Comparison of ENCODE assay signal across 16 cellular contexts in the genomic region with DNA sequence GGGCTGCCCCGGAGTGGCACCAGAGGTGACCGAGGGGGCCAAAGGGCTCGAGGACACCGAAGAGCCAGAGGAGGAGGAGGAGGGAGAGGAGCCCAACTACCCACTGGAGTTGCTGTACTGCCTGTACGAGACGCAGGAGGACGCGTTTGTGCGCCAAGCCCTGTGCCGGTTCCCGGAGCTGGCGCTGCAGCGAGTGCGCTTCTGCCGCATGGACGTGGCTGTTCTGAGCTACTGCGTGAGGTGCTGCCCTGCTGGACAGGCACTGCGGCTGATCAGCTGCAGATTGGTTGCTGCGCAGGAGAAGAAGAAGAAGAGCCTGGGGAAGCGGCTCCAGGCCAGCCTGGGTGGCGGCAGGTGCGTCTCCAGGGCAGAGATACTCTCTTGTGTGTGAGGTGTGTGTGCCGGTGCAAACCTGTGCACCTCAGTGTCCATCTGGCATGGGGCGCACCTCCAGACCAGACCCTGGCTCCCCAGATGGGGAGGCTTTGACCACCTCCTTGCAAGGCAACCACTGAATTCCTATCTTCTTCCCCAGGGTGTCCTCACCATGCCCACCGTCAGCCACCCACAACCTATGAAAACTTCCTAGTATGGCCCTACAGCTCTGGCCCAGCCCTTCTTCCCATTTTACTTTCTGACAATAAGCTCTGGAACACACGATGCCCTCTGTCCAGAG. TPM values are rescaled to one million over a fixed set of nuclear protein-coding genes. Genes with fewer than 3 reads are reported as not detected.
DNase-seq lines count a peak whose midpoint lies in the region; ATAC-seq and TF ChIP-seq lines count a peak whose summit lies in the region.
"Had no signal": no experiment of that assay in that cellular context is flagged by ENCODE, and none has a peak within 500 bp of the region (broad histone marks: within the 10 kb centered on the region; RNA-seq: fewer than 3 reads in every experiment).

No MANE protein-coding gene starts in this region.

- H3K4me1 ChIP-seq in breast epithelium (no peaks in the 10 kb centered on the region), muscle layer of duodenum (ENCODE audit: control insufficient read depth in 1 of 2, insufficient read depth in 2 of 2, low read length in 2 of 2) (peaks cover 0 to 30% of the 10 kb centered on the region in 2 donors), testis (peaks cover 12% of the 10 kb centered on the region)
- H3K4me1 ChIP-seq: BE2C had no signal

- DNase-seq in breast epithelium (ENCODE audit: low spot score in 2 of 2) (peak in 1 of 2 donors; percentile 28), MCF 10A (ENCODE audit: unreplicated experiment) (no peak), testis (peak; percentile 13), NCI-H748 (lab: John Stamatoyannopoulos, UW; ENCODE audit: unreplicated experiment) (no peak)
- DNase-seq in activated T-helper 2 cell treated with anti-CD3 and anti-CD28 coated beads, Interferon-gamma antibody, Interleukin-2, Interleukin-4, amounts not matched to agents 10 μg/mL and 5 μg/mL and 100 μg/mL, durations not matched to agents 14 hours and 24 hours and 36 hours (ENCODE audit: low spot score), result no peak
- DNase-seq: BE2C, foreskin melanocyte, islet precursor cell, NCI-H2029 treated with DMSO at 0.1 percent for 48 hours, NCI-H82, nucleus accumbens had no signal

- peak overlapping the region in 2 of 3 donors; percentile 33 to 59 for H3K4me3 ChIP-seq in breast epithelium
- peak overlapping the region; percentile 31 to 51 for H3K4me3 ChIP-seq in muscle layer of duodenum (ENCODE audit: low read depth in 1 of 2, low read length in 2 of 2)
- no peak overlapping the region for H3K4me3 ChIP-seq in testis
- H3K4me3 ChIP-seq: adrenal gland had no signal

- H3K4me1 Mint-ChIP-seq in MCF 10A (ENCODE audit: insufficient read depth, unreplicated experiment), result peaks cover 6% of the 10 kb centered on the region
- peaks cover 38% of the 10 kb centered on the region for H3K4me1 Mint-ChIP-seq in activated T-helper 2 cell treated with anti-CD3 and anti-CD28 coated beads, Interferon-gamma antibody, Interleukin-2, Interleukin-4, amounts not matched to agents 10 μg/mL and 5 μg/mL and 100 μg/mL, durations not matched to agents 14 hours and 24 hours and 36 hours (ENCODE audit: low read depth)

- no peak for TF ChIP-seq CTCF in breast epithelium (IDR thresholded peaks at IDR 0.05)
- TF ChIP-seq CTCF in MCF 10A (IDR thresholded peaks at IDR 0.05; ENCODE audit: unreplicated experiment), result no peak
- TF ChIP-seq CTCF in testis (IDR thresholded peaks at IDR 0.05), result no peak

- intact Hi-C loops in breast epithelium (cut with DNase I; ENCODE audit: low total_unique reads) (loop anchor here (2.0 kb wide), 1 partner anchor 35 kb away; no protein-coding TSS in a partner anchor), MCF 10A (cut with micrococcal nuclease) (no loop called here), testis (cut with DNase I; ENCODE audit: low total_unique reads) (no loop called here)
- intact Hi-C loops in activated T-helper 2 cell treated with anti-CD3 and anti-CD28 coated beads, Interferon-gamma antibody, Interleukin-2, Interleukin-4, amounts not matched to agents 10 μg/mL and 5 μg/mL and 100 μg/mL, durations not matched to agents 14 hours and 24 hours and 36 hours (cut with micrococcal nuclease), result no loop called here

- no peak for TF ChIP-seq POLR2A in breast epithelium (IDR thresholded peaks at IDR 0.05)
- TF ChIP-seq POLR2A in testis (IDR thresholded peaks at IDR 0.05), result no peak

- CTCF ChIA-PET in MCF 10A (lab: Yijun Ruan, JAX), result interaction anchor here (0.6 to 1.6 kb wide), 3 partner anchors 36 to 81 kb away, joined by 3 to 4 read pairs (median 3); no protein-coding TSS in a partner anchor

- H3K36me3 ChIP-seq in breast epithelium, result no peaks in the 10 kb centered on the region
- H3K36me3 ChIP-seq in muscle layer of duodenum (ENCODE audit: control insufficient read depth in 1 of 2, insufficient read depth in 2 of 2, low read length in 2 of 2), result no peaks in the 10 kb centered on the region
- no peaks in the 10 kb centered on the region for H3K36me3 ChIP-seq in testis (ENCODE audit: low read depth, missing control alignments)
- H3K36me3 ChIP-seq: adrenal gland, BE2C had no signal

- WGBS in testis, 2 donors, result 28 to 31% methylated on average over 11 to 26 of the region's 26 CpGs

- H3K4me3 Mint-ChIP-seq in MCF 10A (ENCODE audit: unreplicated experiment), result no peak overlapping the region
- H3K4me3 Mint-ChIP-seq in activated T-helper 2 cell treated with anti-CD3 and anti-CD28 coated beads, Interferon-gamma antibody, Interleukin-2, Interleukin-4, amounts not matched to agents 10 μg/mL and 5 μg/mL and 100 μg/mL, durations not matched to agents 14 hours and 24 hours and 36 hours (ENCODE audit: low read depth), result peak overlapping the region; percentile 72

- peaks cover 41% of the 10 kb centered on the region for H3K27me3 Mint-ChIP-seq in MCF 10A (ENCODE audit: insufficient read depth, unreplicated experiment)
- H3K27me3 Mint-ChIP-seq in activated T-helper 2 cell treated with anti-CD3 and anti-CD28 coated beads, Interferon-gamma antibody, Interleukin-2, Interleukin-4, amounts not matched to agents 10 μg/mL and 5 μg/mL and 100 μg/mL, durations not matched to agents 14 hours and 24 hours and 36 hours (ENCODE audit: low read depth), result peaks cover 45% of the 10 kb centered on the region

- H3K27me3 ChIP-seq in breast epithelium (peaks cover 24 to 66% of the 10 kb centered on the region in 2 donors), muscle layer of duodenum (ENCODE audit: low read depth, low read length) (peaks cover 43% of the 10 kb centered on the region), testis (no peaks in the 10 kb centered on the region)

- no peak for ATAC-seq in HG03108 (IDR thresholded peaks at IDR 0.05; ENCODE audit: unreplicated experiment)
- no peak for ATAC-seq in GM21825 (IDR thresholded peaks at IDR 0.05; ENCODE audit: unreplicated experiment)
- ATAC-seq: Right ventricle myocardium inferior had no signal

- H3K27ac Mint-ChIP-seq in MCF 10A (ENCODE audit: low read depth, unreplicated experiment), result no peak overlapping the region
- no peak overlapping the region for H3K27ac Mint-ChIP-seq in activated T-helper 2 cell treated with anti-CD3 and anti-CD28 coated beads, Interferon-gamma antibody, Interleukin-2, Interleukin-4, amounts not matched to agents 10 μg/mL and 5 μg/mL and 100 μg/mL, durations not matched to agents 14 hours and 24 hours and 36 hours

- H3K9me3 Mint-ChIP-seq in MCF 10A (ENCODE audit: unreplicated experiment), result no peaks in the 10 kb centered on the region
- peaks cover 4% of the 10 kb centered on the region for H3K9me3 Mint-ChIP-seq in activated T-helper 2 cell treated with anti-CD3 and anti-CD28 coated beads, Interferon-gamma antibody, Interleukin-2, Interleukin-4, amounts not matched to agents 10 μg/mL and 5 μg/mL and 100 μg/mL, durations not matched to agents 14 hours and 24 hours and 36 hours

- POLR2A ChIA-PET in MCF 10A (lab: Yijun Ruan, JAX), result no interaction called here

- H3K36me3 Mint-ChIP-seq in MCF 10A (ENCODE audit: insufficient read depth, unreplicated experiment), result no peaks in the 10 kb centered on the region
- H3K36me3 Mint-ChIP-seq in activated T-helper 2 cell treated with anti-CD3 and anti-CD28 coated beads, Interferon-gamma antibody, Interleukin-2, Interleukin-4, amounts not matched to agents 10 μg/mL and 5 μg/mL and 100 μg/mL, durations not matched to agents 14 hours and 24 hours and 36 hours (ENCODE audit: low read depth), result peaks cover 16% of the 10 kb centered on the region

- BruUV-seq in MCF 10A (replicated peaks; lab: Mats Ljungman, UMichigan), result no TSS peak

- H3K27ac ChIP-seq in breast epithelium (no peak overlapping the region), muscle layer of duodenum (ENCODE audit: low read length) (no peak overlapping the region), testis (no peak overlapping the region)
- H3K27ac ChIP-seq: adrenal gland had no signal

- H3K9me3 ChIP-seq in breast epithelium (no peaks in the 10 kb centered on the region), muscle layer of duodenum (ENCODE audit: control insufficient read depth in 1 of 2, low read length in 2 of 2) (no peaks in the 10 kb centered on the region), testis (no peaks in the 10 kb centered on the region)
- H3K9me3 ChIP-seq: adrenal gland, BE2C had no signal

RNA-seq across cellular contexts. Expression of gene NLRP6, which starts 3.4 kb away (rescaled TPM):
- total RNA-seq in breast epithelium (1 to 10 TPM in 2 of 3 donors, under 1 TPM in 1; 0.59 to 3.7 (median 2.0) TPM), MCF 10A (2022) (not detected in 2 replicates), testis (1 to 10 TPM in 1 of 2 donors, under 1 TPM in 1; 0.31 to 2.4 TPM)
- total RNA-seq in activated T-helper 2 cell treated with anti-CD3 and anti-CD28 coated beads, Interferon-gamma antibody, Interleukin-2, Interleukin-4, amounts not matched to agents 10 μg/mL and 5 μg/mL and 100 μg/mL, durations not matched to agents 14 hours and 24 hours and 36 hours, result 0.97 and 1.1 TPM in 2 replicates
- 0.26 TPM for polyA plus RNA-seq in testis (ENCODE audit: insufficient read depth, low read depth, low replicate concordance)

RNA-seq across cellular contexts. Expression of gene PGGHG, which starts 7.3 kb away (rescaled TPM):
- total RNA-seq in breast epithelium (10 to 100 TPM; 13.0 to 63.9 (median 37.3) TPM), MCF 10A (2022) (6.3 and 8.5 TPM in 2 replicates), testis (10 to 100 TPM; 26.5 to 32.5 TPM)
- total RNA-seq in activated T-helper 2 cell treated with anti-CD3 and anti-CD28 coated beads, Interferon-gamma antibody, Interleukin-2, Interleukin-4, amounts not matched to agents 10 μg/mL and 5 μg/mL and 100 μg/mL, durations not matched to agents 14 hours and 24 hours and 36 hours, result 62.0 and 62.8 TPM in 2 replicates
- polyA plus RNA-seq in testis (ENCODE audit: insufficient read depth, low read depth, low replicate concordance), result 8.2 TPM

RNA-seq across cellular contexts. Expression of gene IFITM5, which starts 17.7 kb away (rescaled TPM):
- not detected for total RNA-seq in breast epithelium
- total RNA-seq in MCF 10A (2022), result not detected in 2 replicates
- not detected in 2 replicates for total RNA-seq in activated T-helper 2 cell treated with anti-CD3 and anti-CD28 coated beads, Interferon-gamma antibody, Interleukin-2, Interleukin-4, amounts not matched to agents 10 μg/mL and 5 μg/mL and 100 μg/mL, durations not matched to agents 14 hours and 24 hours and 36 hours
- total RNA-seq in testis, result not detected
- not detected for polyA plus RNA-seq in testis (ENCODE audit: insufficient read depth, low read depth, low replicate concordance)
- total RNA-seq: adrenal gland, Right ventricle myocardium inferior had no signal
- polyA plus RNA-seq: adrenal gland had no signal

RNA-seq across cellular contexts. Expression of gene IFITM2, which starts 26.0 kb away (rescaled TPM):
- total RNA-seq in breast epithelium, result 100 to 1,000 TPM in 2 of 3 donors, 10 to 100 TPM in 1; 81.4 to 404 (median 129) TPM
- total RNA-seq in MCF 10A (2022), result 288 and 314 TPM in 2 replicates
- 680 and 689 TPM in 2 replicates for total RNA-seq in activated T-helper 2 cell treated with anti-CD3 and anti-CD28 coated beads, Interferon-gamma antibody, Interleukin-2, Interleukin-4, amounts not matched to agents 10 μg/mL and 5 μg/mL and 100 μg/mL, durations not matched to agents 14 hours and 24 hours and 36 hours
- total RNA-seq in testis, result 100 to 1,000 TPM; 119 to 169 TPM
- polyA plus RNA-seq in testis (ENCODE audit: insufficient read depth, low read depth, low replicate concordance), result 283 TPM

RNA-seq across cellular contexts. Expression of gene IFITM1, which starts 32.2 kb away (rescaled TPM):
- total RNA-seq in breast epithelium (100 to 1,000 TPM; 129 to 321 (median 142) TPM), MCF 10A (2022) (1.8 and 4.8 TPM in 2 replicates), testis (10 to 100 TPM; 63.1 to 93.3 TPM)
- 256 and 260 TPM in 2 replicates for total RNA-seq in activated T-helper 2 cell treated with anti-CD3 and anti-CD28 coated beads, Interferon-gamma antibody, Interleukin-2, Interleukin-4, amounts not matched to agents 10 μg/mL and 5 μg/mL and 100 μg/mL, durations not matched to agents 14 hours and 24 hours and 36 hours
- polyA plus RNA-seq in testis (ENCODE audit: insufficient read depth, low read depth, low replicate concordance), result 146 TPM

Comparison
In these comparisons a context has a peak if more than half of its experiments do, and no peak if none do; other contexts are left out.
1. H3K4me3 ChIP-seq: peak in breast epithelium (2 of 3) and muscle layer of duodenum (2 of 2); none in testis (0 of 2).